10 cellular contexts compared by ENCODE assay signal in genomic region chr9:124010665-124011321, GRCh38. TPM values are rescaled to one million over a fixed set of nuclear protein-coding genes. Genes with fewer than 3 reads are reported as not detected.
DNase-seq lines count a peak whose midpoint lies in the region; ATAC-seq, FAIRE-seq and TF ChIP-seq lines count a peak whose summit lies in the region.
"Had no signal": no experiment of that assay in that cellular context is flagged by ENCODE, and none has a peak within 500 bp of the region (broad histone marks: within the 10 kb centered on the region; RNA-seq: fewer than 3 reads in every experiment).

No MANE protein-coding gene starts in this region.

- H3K27ac ChIP-seq in cardiac muscle cell (no peak overlapping the region), skin epidermis (peak overlapping the region in 1 of 21 experiments; percentile 21)

- peak overlapping the region; percentile 71 for H3K9ac ChIP-seq in NT2/D1 (ENCODE audit: insufficient read length, low read depth)

- no peak for ATAC-seq in HG03175 (IDR thresholded peaks at IDR 0.05; ENCODE audit: unreplicated experiment)
- no peak for ATAC-seq in GM18873 (IDR thresholded peaks at IDR 0.05; ENCODE audit: low FRiP score, unreplicated experiment)

- no peak for TF ChIP-seq CTCF in cardiac muscle cell (IDR thresholded peaks at IDR 0.05; ENCODE audit: low read depth, low read length)

- H3K27me3 ChIP-seq in NT2/D1 (ENCODE audit: insufficient read depth, insufficient read length) (peaks cover 97% of the 10 kb centered on the region), cardiac muscle cell (peaks cover 100% of the 10 kb centered on the region)

- DNase-seq in NCI-H510A (lab: John Stamatoyannopoulos, UW) (peak; percentile 75), NCI-H510A treated with DMSO at 0.1 percent for 48 hours (lab: John Stamatoyannopoulos, UW) (no peak), NT2/D1 (ENCODE audit: low read depth, low spot score) (no peak), cardiac muscle cell (ENCODE audit: low read depth in 1 of 2, low spot score in 1 of 2) (peak; percentile 53 to 63), HTR-8/SVneo (ENCODE audit: insufficient read length, low spot score) (no peak)

- FAIRE-seq in HTR-8/SVneo (lab: Jason Lieb, UNC): no peak
- FAIRE-seq: D721Med had no signal

- H3K9me3 ChIP-seq in NT2/D1 (ENCODE audit: insufficient read depth, low read length) (no peaks in the 10 kb centered on the region), cardiac muscle cell (ENCODE audit: low read depth) (no peaks in the 10 kb centered on the region)

- H3K4me3 ChIP-seq in NT2/D1 (ENCODE audit: insufficient read length, low read depth): peak overlapping the region; percentile 50
- H3K4me3 ChIP-seq in cardiac muscle cell: peak overlapping the region; percentile 33
- peak overlapping the region; percentile 6 to 42 (median 33) for H3K4me3 ChIP-seq in skin epidermis

- no peaks in the 10 kb centered on the region for H3K36me3 ChIP-seq in NT2/D1 (ENCODE audit: insufficient read depth, insufficient read length, low read length)
- no peaks in the 10 kb centered on the region for H3K36me3 ChIP-seq in cardiac muscle cell

- H3K4me1 ChIP-seq in NT2/D1 (ENCODE audit: insufficient read depth, insufficient read length): peaks cover 16% of the 10 kb centered on the region
- H3K4me1 ChIP-seq in cardiac muscle cell (ENCODE audit: low read depth): peaks cover 11% of the 10 kb centered on the region

RNA-seq across cellular contexts. Expression of gene LHX2, which starts 0.8 kb away (rescaled TPM):
- total RNA-seq in cardiac muscle cell: 0.53 and 1.3 TPM in 2 replicates
- polyA plus RNA-seq in cardiac muscle cell: 0.60 and 2.2 TPM in 2 replicates
- total RNA-seq: dermis microvascular lymphatic vessel endothelial cell had no signal

Comparison
In these comparisons a context has a peak if more than half of its experiments do, and no peak if none do; other contexts are left out.
1. DNase-seq: peak in NCI-H510A (single experiment) and cardiac muscle cell (2 of 2); none in NCI-H510A treated with DMSO at 0.1 percent for 48 hours (single experiment), NT2/D1 (single experiment) and HTR-8/SVneo (single experiment).
2. Peak in every context shown above with its lines, with median percentiles within 50 percentile points of each other: H3K4me3 ChIP-seq.